Comparison of ENCODE assay signal across 2 cellular contexts in genomic region chr5:142296914-142297417, GRCh38.
TF ChIP-seq lines count a peak whose summit lies in the region.

No MANE protein-coding gene starts in this region.

TF ChIP-seq in IMR-90, 13 proteins besides CTCF, POLR2A, EP300 and RAD21 (continued from another document):
- TF ChIP-seq MXI1 (IDR thresholded peaks at IDR 0.05; ENCODE audit: borderline replicate concordance, low read depth, low read length) (no peak), MAZ (IDR thresholded peaks at IDR 0.05; ENCODE audit: borderline replicate concordance, low read depth, low read length) (no peak), CEBPB (IDR thresholded peaks at IDR 0.05; ENCODE audit: low read depth, low read length) (no peak), SMC3 (IDR thresholded peaks at IDR 0.05; ENCODE audit: low read depth, low read length) (no peak), ELK1 (IDR thresholded peaks at IDR 0.05; ENCODE audit: borderline replicate concordance, low read depth, low read length) (no peak), RCOR1 (IDR thresholded peaks at IDR 0.05; ENCODE audit: insufficient replicate concordance, low read length) (no peak)

TF ChIP-seq in endothelial cell of umbilical vein, 7 proteins besides CTCF, POLR2A, EP300 and RAD21:
- no peak for TF ChIP-seq MAX (IDR thresholded peaks at IDR 0.05; ENCODE audit: insufficient read depth, insufficient read length)
- peak; percentile 72 for TF ChIP-seq POLR2AphosphoS5 (IDR thresholded peaks at IDR 0.05; ENCODE audit: insufficient read depth, low read depth, low read length)
- peak; percentile 74 for TF ChIP-seq JUN (IDR thresholded peaks at IDR 0.05; ENCODE audit: borderline replicate concordance, insufficient read depth, insufficient read length, low read depth)
- peak; percentile 52 for TF ChIP-seq FOS (IDR thresholded peaks at IDR 0.05; ENCODE audit: borderline replicate concordance, insufficient read depth, low read length)
